Comparison of ENCODE assay signal across 17 cellular contexts in the genomic region with DNA sequence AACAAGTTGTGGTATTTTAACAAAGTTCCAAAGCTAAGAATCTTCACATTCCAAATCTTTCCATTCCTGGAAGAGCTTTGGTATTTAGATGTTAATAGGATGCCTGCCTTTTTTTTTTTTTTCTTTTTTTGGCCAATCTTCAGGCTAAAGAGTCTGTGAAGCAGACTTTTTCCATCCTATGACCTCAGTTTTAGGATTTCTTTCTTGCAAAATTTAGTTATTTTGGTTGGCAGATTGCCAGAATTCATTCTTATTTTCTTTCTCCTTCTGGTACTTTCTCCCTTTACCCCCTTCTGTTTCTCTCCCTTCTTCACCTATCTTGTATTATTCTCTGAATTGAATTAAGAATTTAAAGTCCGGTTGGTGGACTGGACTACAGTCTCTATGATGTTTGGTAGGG.
DNase-seq lines count a peak whose midpoint lies in the region; ATAC-seq and TF ChIP-seq lines count a peak whose summit lies in the region.
"Had no signal": no experiment of that assay in that cellular context is flagged by ENCODE, and none has a peak within 500 bp of the region (broad histone marks: within the 10 kb centered on the region; RNA-seq: fewer than 3 reads in every experiment).

No MANE protein-coding gene starts in this region.

- peaks cover 3% of the 10 kb centered on the region; the same call in 1 of the 2 replicates for H3K79me2 ChIP-seq in OCI-LY7 (ENCODE audit: insufficient read depth, low read depth, low read length)

- peaks cover 27% of the 10 kb centered on the region for H3K36me3 Mint-ChIP-seq in nephron (ENCODE audit: low read depth)
- no peaks in the 10 kb centered on the region for H3K36me3 Mint-ChIP-seq in activated CD4-positive, alpha-beta T cell treated with anti-CD3 and anti-CD28 coated beads, Interleukin-2, amount 10 ng/mL, durations not matched to agents 24 days and 14 days (ENCODE audit: low read depth)

- H3K36me3 ChIP-seq in OCI-LY7 (ENCODE audit: insufficient read depth, low read length): peaks cover 31% of the 10 kb centered on the region
- H3K36me3 ChIP-seq: colonic mucosa had no signal

- no TSS peak for BruUV-seq in OCI-LY7 (replicated peaks; lab: Mats Ljungman, UMichigan)

- intact Hi-C loops in OCI-LY7 (cut with micrococcal nuclease; ENCODE audit: unreplicated experiment): loop anchor here (10.0 kb wide), 1 partner anchor 153 kb away; no protein-coding TSS in a partner anchor
- intact Hi-C loops in activated CD4-positive, alpha-beta T cell treated with anti-CD3 and anti-CD28 coated beads, Interleukin-2, amount 10 ng/mL, durations not matched to agents 24 days and 14 days (cut with micrococcal nuclease): no loop called here

- CTCF ChIA-PET in OCI-LY7 (lab: Charles Lee; ENCODE audit: unreplicated experiment): no interaction called here

- H3K9me3 ChIP-seq in OCI-LY7 (ENCODE audit: low read length): no peaks in the 10 kb centered on the region
- H3K9me3 ChIP-seq: colonic mucosa had no signal

- H4K20me1 ChIP-seq in OCI-LY7 (ENCODE audit: insufficient read depth, low read length): no peaks in the 10 kb centered on the region

- TF ChIP-seq CTCF in OCI-LY7 (conservative IDR thresholded peaks at IDR 0.05; ENCODE audit: low read length): no peak
- TF ChIP-seq CTCF in fibroblast of mammary gland (conservative IDR thresholded peaks at IDR 0.05; ENCODE audit: control insufficient read depth, insufficient read depth, low read depth, low read length): no peak
- no peak for TF ChIP-seq CTCF in nephron (IDR thresholded peaks at IDR 0.05; ENCODE audit: unreplicated experiment in 3 of 3)

- H3K4me3 Mint-ChIP-seq in nephron: no peak overlapping the region
- no peak overlapping the region for H3K4me3 Mint-ChIP-seq in activated CD4-positive, alpha-beta T cell treated with anti-CD3 and anti-CD28 coated beads, Interleukin-2, amount 10 ng/mL, durations not matched to agents 24 days and 14 days
- H3K4me3 Mint-ChIP-seq: activated CD8-positive, alpha-beta T cell treated with anti-CD3 and anti-CD28 coated beads, Interleukin-2, amount 10 ng/mL, durations not matched to agents 7 days and 5 days; neural crest cell; T-helper 1 cell treated with Interleukin-12 subunit alpha and Interleukin-12 subunit beta and Interleukin-4 antibody, amounts not matched to agents 30 μg/mL and 1 μg/mL, for 36 hours had no signal

- ATAC-seq in GM21526 (IDR thresholded peaks at IDR 0.05; ENCODE audit: low FRiP score, unreplicated experiment): no peak
- ATAC-seq: activated CD8-positive, alpha-beta T cell treated with anti-CD3 and anti-CD28 coated beads, Interleukin-2, amount 10 ng/mL, durations not matched to agents 7 days and 5 days; Panc1 had no signal

- peak overlapping the region; percentile 51 for H3K27ac ChIP-seq in OCI-LY7 (ENCODE audit: low read depth, low read length, poor library complexity, severe bottlenecking)
- H3K27ac ChIP-seq: colonic mucosa, HL-60 had no signal

- peak; percentile 68 for DNase-seq in AG20443 (ENCODE audit: low spot score)
- DNase-seq in OCI-LY7 (ENCODE audit: low spot score): no peak
- peak; percentile 28 for DNase-seq in fibroblast of mammary gland (ENCODE audit: low read depth)
- no peak for DNase-seq in NCI-H69 (lab: John Stamatoyannopoulos, UW)
- no peak for DNase-seq in NCI-H2107 treated with DMSO at 0.1 percent for 48 hours (lab: John Stamatoyannopoulos, UW; ENCODE audit: unreplicated experiment)
- no peak for DNase-seq in activated CD4-positive, alpha-beta T cell treated with anti-CD3 and anti-CD28 coated beads, Interleukin-2, amount 10 ng/mL, durations not matched to agents 24 days and 14 days
- DNase-seq: activated CD8-positive, alpha-beta T cell treated with anti-CD3 and anti-CD28 coated beads, Interleukin-2, amount 10 ng/mL, durations not matched to agents 7 days and 5 days; colonic mucosa; foreskin melanocyte; NCI-H226; stimulated activated CD4-positive, alpha-beta T cell treated with anti-CD3 and anti-CD28 coated beads, Interleukin-15, amount 100 ng/mL, for 24 hours had no signal

- H3K9me2 ChIP-seq in OCI-LY7 (ENCODE audit: insufficient read depth, low read length): no peaks in the 10 kb centered on the region

- H3K27ac Mint-ChIP-seq in nephron: peak overlapping the region; percentile 85 to 93 (median 87)
- no peak overlapping the region for H3K27ac Mint-ChIP-seq in activated CD4-positive, alpha-beta T cell treated with anti-CD3 and anti-CD28 coated beads, Interleukin-2, amount 10 ng/mL, durations not matched to agents 24 days and 14 days
- H3K27ac Mint-ChIP-seq: activated CD8-positive, alpha-beta T cell treated with anti-CD3 and anti-CD28 coated beads, Interleukin-2, amount 10 ng/mL, durations not matched to agents 7 days and 5 days; T-helper 1 cell treated with Interleukin-12 subunit alpha and Interleukin-12 subunit beta and Interleukin-4 antibody, amounts not matched to agents 30 μg/mL and 1 μg/mL, for 36 hours had no signal

- peaks cover 39% of the 10 kb centered on the region for H3K4me1 ChIP-seq in OCI-LY7 (ENCODE audit: insufficient read depth, low read length, poor library complexity, severe bottlenecking)
- H3K4me1 ChIP-seq: colonic mucosa had no signal

- peak overlapping the region; percentile 83 for H3K4me2 ChIP-seq in OCI-LY7 (ENCODE audit: low read length)

- H3K27me3 Mint-ChIP-seq in nephron (ENCODE audit: low read depth): no peaks in the 10 kb centered on the region
- no peaks in the 10 kb centered on the region for H3K27me3 Mint-ChIP-seq in activated CD4-positive, alpha-beta T cell treated with anti-CD3 and anti-CD28 coated beads, Interleukin-2, amount 10 ng/mL, durations not matched to agents 24 days and 14 days

- no peaks in the 10 kb centered on the region for H3K9me3 Mint-ChIP-seq in nephron
- no peaks in the 10 kb centered on the region for H3K9me3 Mint-ChIP-seq in activated CD4-positive, alpha-beta T cell treated with anti-CD3 and anti-CD28 coated beads, Interleukin-2, amount 10 ng/mL, durations not matched to agents 24 days and 14 days
- H3K9me3 Mint-ChIP-seq: neural crest cell; T-helper 1 cell treated with Interleukin-12 subunit alpha and Interleukin-12 subunit beta and Interleukin-4 antibody, amounts not matched to agents 30 μg/mL and 1 μg/mL, for 36 hours had no signal

- H3K4me1 Mint-ChIP-seq in nephron: peaks cover 68% of the 10 kb centered on the region
- H3K4me1 Mint-ChIP-seq in activated CD4-positive, alpha-beta T cell treated with anti-CD3 and anti-CD28 coated beads, Interleukin-2, amount 10 ng/mL, durations not matched to agents 24 days and 14 days: no peaks in the 10 kb centered on the region

- POLR2A ChIA-PET in OCI-LY7 (lab: Charles Lee): no interaction called here

- peak overlapping the region; percentile 84; the same call in 1 of the 2 replicates for H2AFZ ChIP-seq in OCI-LY7 (ENCODE audit: low read length)

- peak overlapping the region; percentile 50 for H3K4me3 ChIP-seq in OCI-LY7 (ENCODE audit: low read depth, low read length, poor library complexity, severe bottlenecking)
- no peak overlapping the region for H3K4me3 ChIP-seq in fibroblast of mammary gland (ENCODE audit: control insufficient read depth, low read depth, low read length)
- H3K4me3 ChIP-seq: colonic mucosa had no signal

Comparison
In these comparisons a context has a peak if more than half of its experiments do, and no peak if none do; other contexts are left out.
1. DNase-seq: peak in AG20443 (single experiment) and fibroblast of mammary gland (single experiment); none in OCI-LY7 (single experiment), NCI-H69 (single experiment), NCI-H2107 treated with DMSO at 0.1 percent for 48 hours (single experiment) and activated CD4-positive, alpha-beta T cell treated with anti-CD3 and anti-CD28 coated beads, Interleukin-2, amount 10 ng/mL, durations not matched to agents 24 days and 14 days (single experiment).